9 cellular contexts compared by ENCODE assay signal in genomic region chrX:21207080-21207479, GRCh38.
"Had no signal": no experiment of that assay in that cellular context is flagged by ENCODE, and none has a peak within 500 bp of the region (broad histone marks: within the 10 kb centered on the region; RNA-seq: fewer than 3 reads in every experiment).

No MANE protein-coding gene starts in this region.

- ATAC-seq: HCT116, K562 had no signal

- H3K4me1 ChIP-seq: HAP-1 had no signal

- H2AFZ ChIP-seq: GM23248 had no signal

- DNase-seq: GM23248, GOT3, H7, IMR-90, KG1 had no signal

- H3K27ac ChIP-seq: GM23248 had no signal

- H3K36me3 ChIP-seq: HAP-1 had no signal

- H3K9me3 ChIP-seq: HAP-1 had no signal

- H3K4me3 ChIP-seq: GM23248, HAP-1, K562 had no signal

- H3K9ac ChIP-seq: GM23248 had no signal

- FAIRE-seq: HTR-8/SVneo, K562 had no signal
